ENCODE assay signal across 8 cellular contexts in the genomic region with DNA sequence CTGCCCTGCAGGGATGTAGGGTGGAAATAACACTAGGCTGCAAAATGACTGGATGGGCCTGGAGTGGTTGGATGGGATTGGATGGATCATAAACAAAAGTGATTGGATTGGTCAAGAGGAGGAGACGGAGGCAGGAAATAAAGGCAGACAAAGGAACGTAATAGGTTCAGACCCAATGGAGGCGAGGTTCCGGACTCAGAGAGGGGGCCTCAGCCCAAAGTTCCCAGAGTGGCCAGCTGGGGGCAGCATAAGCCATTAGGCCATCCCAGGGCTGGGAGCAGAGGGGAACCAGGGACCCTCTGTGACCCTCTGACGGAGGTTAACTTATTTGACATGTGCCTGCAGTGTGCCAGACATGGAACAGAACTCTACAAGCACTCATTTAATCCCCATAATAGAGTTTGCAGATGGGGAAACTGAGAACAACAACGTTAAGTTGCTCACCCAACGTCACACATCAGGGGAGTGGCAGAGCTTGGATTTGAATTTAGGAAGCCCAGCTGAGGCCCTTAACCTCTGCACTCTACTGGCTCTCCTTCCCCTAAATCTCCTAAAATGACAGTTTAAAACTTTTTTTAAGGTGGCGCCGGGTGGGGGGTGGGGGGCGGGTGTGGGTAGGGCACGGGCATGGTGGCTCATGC. TPM values are rescaled to one million over a fixed set of nuclear protein-coding genes. Genes with fewer than 3 reads are reported as not detected.
DNase-seq lines count a peak whose midpoint lies in the region; ATAC-seq and TF ChIP-seq lines count a peak whose summit lies in the region.

No MANE protein-coding gene starts in this region.

- no peak for DNase-seq in AG04450 (ENCODE audit: low read depth, low spot score)
- peak in 1 of 2 experiments; percentile 43 for DNase-seq in HL-60 (ENCODE audit: low read depth in 1 of 2, low spot score in 1 of 2)
- peak; percentile 55 for DNase-seq in activated CD4-positive, alpha-beta T cell treated with anti-CD3 and anti-CD28 coated beads for 1 hour
- DNase-seq in cerebellar cortex (ENCODE audit: low spot score) = peak; percentile 43
- DNase-seq in lower lobe of right lung = peak; percentile 68
- peak; percentile 44 to 57 for DNase-seq in stimulated activated CD8-positive, alpha-beta memory T cell treated with anti-CD3 and anti-CD28 coated beads, Interleukin-2, amount 100 ng/mL, for 1 hour (ENCODE audit: low read depth in 2 of 2)

- H3K4me3 ChIP-seq in AG04450 (ENCODE audit: low read depth, low read length) = no peak overlapping the region
- H3K4me3 ChIP-seq in HL-60 (replicated peaks; ENCODE audit: insufficient read depth, low read length) = no peak overlapping the region
- H3K4me3 ChIP-seq in lower lobe of right lung = no peak overlapping the region

- TF ChIP-seq CTCF in AG04450 (IDR thresholded peaks at IDR 0.05; ENCODE audit: low read depth, low read length) (peak; percentile 72), HL-60 (IDR thresholded peaks at IDR 0.05; ENCODE audit: insufficient read depth, low read length) (peak; percentile 85), lower lobe of right lung (IDR thresholded peaks at IDR 0.05) (peak; percentile 92)

- H3K9me3 ChIP-seq in AG04450 (ENCODE audit: control insufficient read depth, insufficient read depth, low read length) (no peaks in the 10 kb centered on the region), lower lobe of right lung (no peaks in the 10 kb centered on the region)

- intact Hi-C loops in lower lobe of right lung (cut with DNase I) = loop anchor here (10.0 kb wide), 1 partner anchor 61 kb away; no protein-coding TSS in a partner anchor

- no peak overlapping the region for H3K27ac ChIP-seq in AG04450 (ENCODE audit: low read depth, low read length)
- H3K27ac ChIP-seq in HL-60 (replicated peaks) = no peak overlapping the region
- no peak overlapping the region for H3K27ac ChIP-seq in lower lobe of right lung

- POLR2A ChIA-PET in AG04450 (lab: Yijun Ruan, JAX) = no interaction called here

- CTCF ChIA-PET in AG04450 (lab: Charles Lee) = interaction anchor here (1.0 to 5.2 kb wide), 3 partner anchors 11 to 71 kb away, joined by 3 to 33 read pairs (median 4); no protein-coding TSS in a partner anchor

- H3K27me3 ChIP-seq in AG04450 (ENCODE audit: control insufficient read depth, insufficient read depth, low read length) (no peaks in the 10 kb centered on the region), HL-60 (ENCODE audit: insufficient read depth, poor library complexity, severe bottlenecking) (no peaks in the 10 kb centered on the region), lower lobe of right lung (ENCODE audit: low read depth) (no peaks in the 10 kb centered on the region)

- no peaks in the 10 kb centered on the region for H3K36me3 ChIP-seq in lower lobe of right lung

- ATAC-seq in lower lobe of right lung = peak; percentile 80 to 89
- no peak for ATAC-seq in GM21381 (IDR thresholded peaks at IDR 0.05; ENCODE audit: unreplicated experiment)
- no peak for ATAC-seq in GM21529 (IDR thresholded peaks at IDR 0.05; ENCODE audit: unreplicated experiment)

- H3K4me1 ChIP-seq in lower lobe of right lung = no peaks in the 10 kb centered on the region

RNA-seq across cellular contexts. Expression of gene MAP1S, which starts 15.3 kb away (rescaled TPM):
- 8.2 and 14.3 TPM in 2 replicates for polyA plus RNA-seq in AG04450 (2011; rRNA removed)
- 24.8 and 32.0 TPM in 2 replicates for polyA minus RNA-seq in AG04450 (2011; rRNA and poly(A)+ RNA removed)
- 67.1 TPM for total RNA-seq in lower lobe of right lung

RNA-seq across cellular contexts. Expression of gene UNC13A, which starts 15.8 kb away (rescaled TPM):
- 0.04 and 0.05 TPM in 2 replicates for polyA plus RNA-seq in AG04450 (2011; rRNA removed)
- 0.05 and 0.17 TPM in 2 replicates for polyA minus RNA-seq in AG04450 (2011; rRNA and poly(A)+ RNA removed)
- 0.21 TPM for total RNA-seq in lower lobe of right lung

RNA-seq across cellular contexts. Expression of gene FCHO1, which starts 47.3 kb away (rescaled TPM):
- polyA plus RNA-seq in AG04450 (2011; rRNA removed) = 0.15 and 0.35 TPM in 2 replicates
- polyA minus RNA-seq in AG04450 (2011; rRNA and poly(A)+ RNA removed) = 0.28 and 0.65 TPM in 2 replicates
- total RNA-seq in lower lobe of right lung = 8.7 TPM

Comparison
In these comparisons a context has a peak if more than half of its experiments do, and no peak if none do; other contexts are left out.
1. ATAC-seq: peak in lower lobe of right lung (2 of 2); none in GM21381 (single experiment) and GM21529 (single experiment).
2. Peak in every context shown above with its lines, with median percentiles within 50 percentile points of each other: CTCF ChIP-seq.